In genomic region chr10:63260103-63260859, GRCh38 we compare ENCODE assay signal across 18 cellular contexts.
DNase-seq lines count a peak whose midpoint lies in the region; ATAC-seq, FAIRE-seq and TF ChIP-seq lines count a peak whose summit lies in the region.
"Had no signal": no experiment of that assay in that cellular context is flagged by ENCODE, and none has a peak within 500 bp of the region (broad histone marks: within the 10 kb centered on the region; RNA-seq: fewer than 3 reads in every experiment).

No MANE protein-coding gene starts in this region.

- H3K9me3 ChIP-seq in Loucy (ENCODE audit: insufficient read depth, low read depth, low read length), result no peaks in the 10 kb centered on the region
- H3K9me3 ChIP-seq in pancreas, result no peaks in the 10 kb centered on the region
- H3K9me3 ChIP-seq: BE2C, breast epithelium had no signal

- peaks cover 100% of the 10 kb centered on the region for H3K79me2 ChIP-seq in Loucy (ENCODE audit: insufficient read depth, low read length)

- H3K4me2 ChIP-seq in Loucy (ENCODE audit: low read depth, low read length, poor library complexity, severe bottlenecking), result peak overlapping the region; percentile 92

- H3K4me3 ChIP-seq in GM12864 (ENCODE audit: low read depth, low read length), result peak overlapping the region; percentile 6; the same call in 1 of the 2 replicates
- H3K4me3 ChIP-seq in Loucy (ENCODE audit: low read length, poor library complexity, severe bottlenecking), result peak overlapping the region; percentile 55
- no peak overlapping the region for H3K4me3 ChIP-seq in pancreas
- H3K4me3 ChIP-seq: breast epithelium had no signal

- peaks cover 51% of the 10 kb centered on the region for H3K36me3 Mint-ChIP-seq in effector memory CD8-positive, alpha-beta T cell (ENCODE audit: insufficient read depth)
- H3K36me3 Mint-ChIP-seq in stimulated activated naive B cell treated with anti-CD40 and anti-IgM and Interleukin-4, amounts not matched to agents 10 μg/mL and 1 μg/mL and 100 μg/mL, for 72 hours, result peaks cover 20 to 34% of the 10 kb centered on the region in 2 donors

- peaks cover 34 to 66% of the 10 kb centered on the region in 2 donors for H3K4me1 Mint-ChIP-seq in effector memory CD8-positive, alpha-beta T cell (ENCODE audit: low read depth in 2 of 2)
- H3K4me1 Mint-ChIP-seq in stimulated activated naive B cell treated with anti-CD40 and anti-IgM and Interleukin-4, amounts not matched to agents 10 μg/mL and 1 μg/mL and 100 μg/mL, for 72 hours, result peaks cover 33 to 69% of the 10 kb centered on the region in 2 donors

- H3K27me3 ChIP-seq in Loucy (ENCODE audit: insufficient read depth, low read length, poor library complexity, severe bottlenecking) (no peaks in the 10 kb centered on the region), pancreas (no peaks in the 10 kb centered on the region)
- H3K27me3 ChIP-seq: BE2C, breast epithelium, foreskin keratinocyte had no signal

- H3K27ac ChIP-seq in pancreas, result no peak overlapping the region
- H3K27ac ChIP-seq: foreskin keratinocyte had no signal

- H3K27me3 Mint-ChIP-seq in effector memory CD8-positive, alpha-beta T cell, result no peaks in the 10 kb centered on the region
- no peaks in the 10 kb centered on the region for H3K27me3 Mint-ChIP-seq in stimulated activated naive B cell treated with anti-CD40 and anti-IgM and Interleukin-4, amounts not matched to agents 10 μg/mL and 1 μg/mL and 100 μg/mL, for 72 hours
- H3K27me3 Mint-ChIP-seq: natural killer cell treated with Interleukin-12 subunit alpha and Interleukin-12 subunit beta and Interleukin-15 and Interleukin-18, amount 100 ng/mL, for 72 hours had no signal

- DNase-seq in GM12864 (ENCODE audit: low read depth) (no peak), pancreas (no peak), NCI-H1436 treated with DMSO at 0.1 percent for 48 hours (lab: John Stamatoyannopoulos, UW) (no peak)
- no peak for DNase-seq in effector memory CD8-positive, alpha-beta T cell
- DNase-seq in stimulated activated naive B cell treated with anti-CD40 and anti-IgM and Interleukin-4, amounts not matched to agents 10 μg/mL and 1 μg/mL and 100 μg/mL, for 72 hours, result no peak
- no peak for DNase-seq in central memory CD4-positive, alpha-beta T cell
- DNase-seq: BE2C, endodermal cell, foreskin keratinocyte, IMR-90, NCI-H1105, NCI-H345, retina had no signal

- 0 out of 2 replicates have a peak, but pooled peaks cover 4% of the 10 kb centered on the region for H3K36me3 ChIP-seq in Loucy (ENCODE audit: insufficient read depth, low read length)
- peaks cover 0 to 7% (median 0%) of the 10 kb centered on the region in 3 donors for H3K36me3 ChIP-seq in pancreas
- H3K36me3 ChIP-seq: breast epithelium had no signal

- no peaks in the 10 kb centered on the region for H3K9me2 ChIP-seq in Loucy (replicated peaks; ENCODE audit: low read depth, low read length)

- intact Hi-C loops in pancreas (cut with DNase I), result no loop called here

- peak overlapping the region in 1 of 2 donors; percentile 46 for H3K4me3 Mint-ChIP-seq in effector memory CD8-positive, alpha-beta T cell
- H3K4me3 Mint-ChIP-seq in stimulated activated naive B cell treated with anti-CD40 and anti-IgM and Interleukin-4, amounts not matched to agents 10 μg/mL and 1 μg/mL and 100 μg/mL, for 72 hours, result peak overlapping the region; percentile 64 to 73
- H3K4me3 Mint-ChIP-seq: endodermal cell had no signal

- H2AFZ ChIP-seq in Loucy (ENCODE audit: low read length), result no peak overlapping the region

- peaks cover 93% of the 10 kb centered on the region for H4K20me1 ChIP-seq in Loucy (ENCODE audit: insufficient read depth, low read length, poor library complexity, severe bottlenecking)

- no peaks in the 10 kb centered on the region for H3F3A ChIP-seq in Loucy (ENCODE audit: low read depth)

- 95% methylated on average over 17 of the region's 17 CpGs for whole genome bisulfite sequencing in pancreas, 2 donors

- no peak overlapping the region for H3K9ac ChIP-seq in Loucy (ENCODE audit: low read depth, low read length, poor library complexity, severe bottlenecking)

- H3K27ac Mint-ChIP-seq in effector memory CD8-positive, alpha-beta T cell, result peak overlapping the region; percentile 49 to 57
- peak overlapping the region; percentile 65 for H3K27ac Mint-ChIP-seq in stimulated activated naive B cell treated with anti-CD40 and anti-IgM and Interleukin-4, amounts not matched to agents 10 μg/mL and 1 μg/mL and 100 μg/mL, for 72 hours

- no peak for FAIRE-seq in pancreas (lab: Jason Lieb, UNC)
- FAIRE-seq: urothelium cell line had no signal

- peaks cover 71% of the 10 kb centered on the region for H3K4me1 ChIP-seq in Loucy (ENCODE audit: insufficient read depth, low read length, poor library complexity, severe bottlenecking)
- peaks cover 28 to 58% (median 33%) of the 10 kb centered on the region in 3 donors for H3K4me1 ChIP-seq in pancreas

- no peak for ATAC-seq in effector memory CD8-positive, alpha-beta T cell (replicated peaks)
- no peak for ATAC-seq in stimulated activated naive B cell treated with anti-CD40 and anti-IgM and Interleukin-4, amounts not matched to agents 10 μg/mL and 1 μg/mL and 100 μg/mL, for 72 hours (replicated peaks)
- no peak for ATAC-seq in pancreas
- ATAC-seq: foreskin keratinocyte; HCT116; natural killer cell treated with Interleukin-12 subunit alpha and Interleukin-12 subunit beta and Interleukin-15 and Interleukin-18, amount 100 ng/mL, for 72 hours had no signal

- no peaks in the 10 kb centered on the region for H3K9me3 Mint-ChIP-seq in effector memory CD8-positive, alpha-beta T cell
- no peaks in the 10 kb centered on the region for H3K9me3 Mint-ChIP-seq in stimulated activated naive B cell treated with anti-CD40 and anti-IgM and Interleukin-4, amounts not matched to agents 10 μg/mL and 1 μg/mL and 100 μg/mL, for 72 hours
- H3K9me3 Mint-ChIP-seq: endodermal cell; natural killer cell treated with Interleukin-12 subunit alpha and Interleukin-12 subunit beta and Interleukin-15 and Interleukin-18, amount 100 ng/mL, for 72 hours had no signal

- TF ChIP-seq CTCF in GM12864 (IDR thresholded peaks at IDR 0.05; ENCODE audit: low read depth, low read length, missing control alignments) (no peak), Loucy (conservative IDR thresholded peaks at IDR 0.05; ENCODE audit: low read length) (no peak), pancreas (IDR thresholded peaks at IDR 0.05) (no peak)

Comparison
In these comparisons a context has a peak if more than half of its experiments do, and no peak if none do; other contexts are left out.
1. H3K4me3 ChIP-seq: peak in GM12864 (single experiment) and Loucy (single experiment); none in pancreas (0 of 4).